ENCODE assay signal across 8 cellular contexts in the genomic region with DNA sequence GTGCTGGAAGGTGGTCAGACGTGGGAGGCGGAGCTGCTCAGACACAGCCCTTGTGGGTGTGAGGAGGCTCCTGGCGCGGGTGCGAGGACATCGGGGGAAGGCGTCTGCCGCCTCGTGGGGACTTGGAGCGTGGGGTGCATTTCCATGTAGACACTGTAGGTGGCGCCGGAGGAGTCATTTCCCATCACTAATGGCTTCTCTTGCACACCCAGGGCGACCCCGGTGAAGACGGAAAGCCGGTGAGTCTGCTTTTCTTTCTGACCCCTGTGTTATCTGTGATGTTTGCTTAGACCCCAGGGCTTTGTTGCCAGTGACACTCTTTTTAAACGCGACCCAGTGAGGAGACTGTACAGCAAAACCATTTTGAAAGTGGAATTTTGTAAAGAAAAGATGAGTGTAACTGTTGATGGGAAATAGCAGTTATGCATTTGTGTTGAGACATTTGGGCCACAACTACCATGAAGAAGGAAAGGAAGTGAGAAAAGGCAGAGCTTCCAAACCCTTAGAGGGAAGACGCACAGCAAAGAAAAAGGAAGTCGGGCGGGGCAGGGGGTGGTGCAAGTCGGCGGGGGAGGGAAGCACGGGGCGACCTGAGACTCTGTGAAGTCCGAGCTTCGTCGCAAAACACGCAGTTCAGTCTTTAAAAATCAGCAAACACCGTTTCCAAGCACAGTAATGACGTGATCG.
DNase-seq lines count a peak whose midpoint lies in the region; ATAC-seq and TF ChIP-seq lines count a peak whose summit lies in the region.

No MANE protein-coding gene starts in this region.

- TF ChIP-seq RAD21 in SK-N-SH (IDR thresholded peaks at IDR 0.05; ENCODE audit: low read length): peak; percentile 67

- 65% methylated on average over 31 of the region's 32 CpGs for WGBS in SK-N-SH (ENCODE audit: low lambda C conversion rate)
- 42 to 43% methylated on average over 31 to 32 of the region's 32 CpGs for WGBS in tibial nerve, 2 donors

- no peak for TF ChIP-seq POLR2A in tibial nerve (IDR thresholded peaks at IDR 0.05)

- H3K36me3 ChIP-seq in SK-N-SH (replicated peaks in 1 of 2; ENCODE audit: control insufficient read depth in 1 of 2, insufficient read depth in 2 of 2, low read length in 1 of 2): peaks cover 21 to 47% of the 10 kb centered on the region in 2 experiments
- H3K36me3 ChIP-seq in tibial nerve: peaks cover 0 to 63% (median 0%) of the 10 kb centered on the region in 3 donors

- peak overlapping the region; percentile 90 to 98 for H3K27ac Mint-ChIP-seq in activated naive CD4-positive, alpha-beta T cell treated with anti-CD3 and anti-CD28 coated beads, Interleukin-2, amount 50 U/mL, for 72 hours

- H4K20me1 ChIP-seq in SK-N-SH (ENCODE audit: insufficient read depth): peaks cover 5% of the 10 kb centered on the region; the same call in 1 of the 2 replicates

- H3K79me2 ChIP-seq in SK-N-SH (ENCODE audit: insufficient read depth): peaks cover under 1% of the 10 kb centered on the region

- peak overlapping the region; percentile 10 to 11; a peak in 2 of 4 replicates for H3K27ac ChIP-seq in SK-N-SH (ENCODE audit: low read depth in 2 of 2, low read length in 1 of 2)
- H3K27ac ChIP-seq in tibial nerve: peak overlapping the region in 3 of 4 donors; percentile 54 to 72 (median 60)

- H3K4me1 ChIP-seq in SK-N-SH (ENCODE audit: control insufficient read depth in 1 of 2, insufficient read depth in 2 of 2, low read depth in 1 of 2, low read length in 1 of 2): peaks cover 0 to 7% of the 10 kb centered on the region in 2 experiments; a peak in 1 of 4 replicates
- H3K4me1 ChIP-seq in tibial nerve: peaks cover 0 to 16% (median 11%) of the 10 kb centered on the region in 4 donors

- CTCF ChIA-PET in SK-N-SH (lab: Yijun Ruan, JAX): interaction anchor here (0.6 to 2.6 kb wide), 21 partner anchors 9 to 341 kb away, joined by 3 to 21 read pairs (median 4); no protein-coding TSS in a partner anchor

- no peaks in the 10 kb centered on the region for H3K9me3 Mint-ChIP-seq in activated naive CD4-positive, alpha-beta T cell treated with anti-CD3 and anti-CD28 coated beads, Interleukin-2, amount 50 U/mL, for 72 hours

- no peaks in the 10 kb centered on the region for H3K36me3 Mint-ChIP-seq in activated naive CD4-positive, alpha-beta T cell treated with anti-CD3 and anti-CD28 coated beads, Interleukin-2, amount 50 U/mL, for 72 hours

- in situ Hi-C loops in KBM-7 (cut with MboI; ENCODE audit: low pct_unique_long_range_greater_than_20kb, low sequenced_read_pairs): no loop called here

- TF ChIP-seq EP300 in SK-N-SH (IDR thresholded peaks at IDR 0.05; ENCODE audit: borderline replicate concordance in 1 of 2, low read depth in 1 of 2, low read length in 1 of 2) (no peak), tibial nerve (IDR thresholded peaks at IDR 0.05) (no peak)

- no peak overlapping the region for H3K9ac ChIP-seq in SK-N-SH

- ATAC-seq in activated naive CD4-positive, alpha-beta T cell treated with anti-CD3 and anti-CD28 coated beads, Interleukin-2, amount 50 U/mL, for 72 hours: peak; percentile 67 to 72
- peak; percentile 63 for ATAC-seq in Right ventricle myocardium inferior
- ATAC-seq in GM21367 (IDR thresholded peaks at IDR 0.05; ENCODE audit: unreplicated experiment): no peak

- peak overlapping the region; percentile 17; the same call in 1 of the 2 replicates for H2AFZ ChIP-seq in SK-N-SH (ENCODE audit: low read depth)

- H3K9me2 ChIP-seq in SK-N-SH: no peaks in the 10 kb centered on the region

- TF ChIP-seq CTCF in SK-N-SH (IDR thresholded peaks at IDR 0.05) (peak; percentile 68), tibial nerve (IDR thresholded peaks at IDR 0.05) (peak; percentile 73 to 90 (median 82))

- no peak overlapping the region for H3K4me2 ChIP-seq in SK-N-SH

- H3F3A ChIP-seq in SK-N-SH (replicated peaks; ENCODE audit: insufficient read depth): peaks cover 11% of the 10 kb centered on the region

- intact Hi-C loops in Right ventricle myocardium inferior (cut with DNase I) (loop anchor here (5.0 kb wide), 1 partner anchor 119 kb away; no protein-coding TSS in a partner anchor), posterior cingulate gyrus (cut with DNase I) (no loop called here)

- H3K27me3 ChIP-seq in SK-N-SH (ENCODE audit: insufficient read depth): no peaks in the 10 kb centered on the region
- no peaks in the 10 kb centered on the region for H3K27me3 ChIP-seq in tibial nerve

- POLR2A ChIA-PET in SK-N-SH (lab: Yijun Ruan, JAX): no interaction called here

- H3K9me3 ChIP-seq in SK-N-SH: no peaks in the 10 kb centered on the region
- H3K9me3 ChIP-seq in tibial nerve: no peaks in the 10 kb centered on the region

- no peak overlapping the region for H3K4me3 ChIP-seq in SK-N-SH (ENCODE audit: low read depth in 2 of 2, low read length in 1 of 2)
- H3K4me3 ChIP-seq in tibial nerve: peak overlapping the region in 1 of 4 donors; percentile 22

- DNase-seq in CD1c-positive myeloid dendritic cell (ENCODE audit: extremely low spot score) (peak; percentile 90), KBM-7 (peak; percentile 86), SK-N-SH (peak; percentile 92), Right ventricle myocardium inferior (ENCODE audit: missing footprints) (peak; percentile 89), posterior cingulate gyrus (peak; percentile 46 to 95 (median 74)), tibial nerve (ENCODE audit: low spot score in 2 of 2) (peak; percentile 43 to 69)
- peak; percentile 78 to 85 for DNase-seq in activated naive CD4-positive, alpha-beta T cell treated with anti-CD3 and anti-CD28 coated beads, Interleukin-2, amount 50 U/mL, for 72 hours (ENCODE audit: low spot score in 2 of 2)

TF ChIP-seq in SK-N-SH, 30 proteins besides CTCF, POLR2A, EP300 and RAD21:
- TF ChIP-seq ZBTB33 (IDR thresholded peaks at IDR 0.05; ENCODE audit: borderline replicate concordance, low read depth) (no peak), SMC3 (IDR thresholded peaks at IDR 0.05; ENCODE audit: low read depth, low read length) (peak; percentile 38; the same call in 1 of the 2 replicates), TAF1 (IDR thresholded peaks at IDR 0.05; ENCODE audit: borderline replicate concordance, low read depth, low read length) (no peak)
